In the genomic region with DNA sequence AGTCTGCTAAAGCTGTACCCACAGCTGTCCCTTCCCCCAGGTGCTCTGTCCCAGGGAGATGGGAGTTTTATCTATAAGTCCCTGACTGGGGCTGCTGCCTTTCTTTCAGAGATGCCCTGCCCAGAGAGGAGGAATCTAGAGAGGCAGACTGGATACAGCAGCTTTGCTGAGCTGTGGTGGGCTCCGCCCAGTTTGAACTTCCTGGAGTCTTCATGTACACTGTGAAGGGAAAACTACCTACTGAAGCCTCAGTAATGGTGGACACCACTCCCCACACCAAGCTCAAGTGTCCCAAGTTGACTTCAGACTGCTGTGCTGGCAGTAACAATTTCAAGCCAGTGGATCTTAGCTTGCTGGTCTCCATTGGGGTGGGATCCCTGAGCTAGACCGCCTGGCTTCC, we compare ENCODE assay signal across 8 cellular contexts.
DNase-seq lines count a peak whose midpoint lies in the region; ATAC-seq, FAIRE-seq and TF ChIP-seq lines count a peak whose summit lies in the region.
"Not testable (repeated sequence)": the region's sequence is repeated elsewhere in the genome, so short reads cannot be mapped to it uniquely, and the experiment has no call there.

No MANE protein-coding gene starts in this region.

- peaks cover 27% of the 10 kb centered on the region for H3K9me3 Mint-ChIP-seq in T-helper 1 cell treated with Interleukin-12 subunit alpha and Interleukin-12 subunit beta and Interleukin-4 antibody, amounts not matched to agents 30 μg/mL and 1 μg/mL, for 36 hours
- not testable (repeated sequence) for H3K9me3 Mint-ChIP-seq in activated CD8-positive, alpha-beta T cell treated with anti-CD3 and anti-CD28 coated beads for 36 hours; stimulated activated memory B cell treated with anti-CD40 and anti-IgM and Interleukin-4, amounts not matched to agents 10 μg/mL and 1 μg/mL and 100 μg/mL, for 72 hours

- H3K9ac ChIP-seq in K562 (ENCODE audit: insufficient read depth in 1 of 2, low read depth in 2 of 2, low read length in 2 of 2), result not testable (repeated sequence)

- TF ChIP-seq EP300 in K562 (IDR thresholded peaks at IDR 0.05; ENCODE audit: low read length), result not testable (repeated sequence)

- BruUV-seq in K562 (replicated peaks; lab: Mats Ljungman, UMichigan), result not testable (repeated sequence)

- DNase-seq in NCI-H748 (lab: John Stamatoyannopoulos, UW; ENCODE audit: unreplicated experiment) (peak; percentile 11), K562 (ENCODE audit: extremely low read depth in 1 of 4, low spot score in 3 of 4) (peak in 1 of 4 experiments; percentile 44), kidney tubule cell (ENCODE audit: low spot score) (peak; percentile 75)
- not testable (repeated sequence) for DNase-seq in activated CD8-positive, alpha-beta T cell treated with anti-CD3 and anti-CD28 coated beads for 36 hours

- POLR2A ChIA-PET in activated CD8-positive, alpha-beta T cell treated with anti-CD3 and anti-CD28 coated beads for 36 hours (lab: Charles Lee), result interaction anchor here (0.6 to 1.4 kb wide), 3 partner anchors 11 to 71 kb away, joined by 3 to 5 read pairs (median 3); no protein-coding TSS in a partner anchor
- POLR2A ChIA-PET in K562 (lab: Yijun Ruan, JAX), result interaction anchor here (0.7 to 1.7 kb wide), 3 partner anchors 13 to 75 kb away, joined by 3 to 4 read pairs (median 3); no protein-coding TSS in a partner anchor

- H3K36me3 Mint-ChIP-seq in T-helper 1 cell treated with Interleukin-12 subunit alpha and Interleukin-12 subunit beta and Interleukin-4 antibody, amounts not matched to agents 30 μg/mL and 1 μg/mL, for 36 hours (ENCODE audit: low read depth), result peaks cover 32% of the 10 kb centered on the region
- H3K36me3 Mint-ChIP-seq in activated CD8-positive, alpha-beta T cell treated with anti-CD3 and anti-CD28 coated beads for 36 hours (ENCODE audit: low read depth); stimulated activated memory B cell treated with anti-CD40 and anti-IgM and Interleukin-4, amounts not matched to agents 10 μg/mL and 1 μg/mL and 100 μg/mL, for 72 hours: not testable (repeated sequence)

- not testable (repeated sequence) for H3K27me3 Mint-ChIP-seq in T-helper 1 cell treated with Interleukin-12 subunit alpha and Interleukin-12 subunit beta and Interleukin-4 antibody, amounts not matched to agents 30 μg/mL and 1 μg/mL, for 36 hours (ENCODE audit: low read depth); activated CD8-positive, alpha-beta T cell treated with anti-CD3 and anti-CD28 coated beads for 36 hours; stimulated activated memory B cell treated with anti-CD40 and anti-IgM and Interleukin-4, amounts not matched to agents 10 μg/mL and 1 μg/mL and 100 μg/mL, for 72 hours

- WGBS in K562 (ENCODE audit: insufficient coverage, low coverage, missing lambda C conversion rate), result 75% methylated on average over 2 of the region's 2 CpGs

- not testable (repeated sequence) for FAIRE-seq in K562 (lab: Jason Lieb, UNC)

- not testable (repeated sequence) for TF ChIP-seq CTCF in C4-2B (conservative IDR thresholded peaks at IDR 0.05); activated CD8-positive, alpha-beta T cell treated with anti-CD3 and anti-CD28 coated beads for 36 hours (IDR thresholded peaks at IDR 0.05); K562 (IDR thresholded peaks at IDR 0.05 in 2 of 3, conservative IDR thresholded peaks at IDR 0.05 in 1 of 3; ENCODE audit: insufficient read depth in 2 of 3, low read depth in 1 of 3, low read length in 3 of 3)

- peak overlapping the region; percentile 82 for H2AFZ ChIP-seq in K562 (ENCODE audit: low read depth, low read length)

- H4K20me1 ChIP-seq in K562 (replicated peaks; ENCODE audit: control insufficient read depth, insufficient read depth, low read length), result not testable (repeated sequence)

- not testable (repeated sequence) for H3K4me1 ChIP-seq in K562 (replicated peaks in 1 of 2; ENCODE audit: control insufficient read depth in 2 of 2, insufficient read depth in 2 of 2, low read length in 2 of 2)

- H3K79me2 ChIP-seq in K562 (ENCODE audit: control insufficient read depth, insufficient read depth, low read length), result not testable (repeated sequence)

- H3K27me3 ChIP-seq in K562 (ENCODE audit: control insufficient read depth in 2 of 2, insufficient read depth in 2 of 2, low read length in 2 of 2), result not testable (repeated sequence)

- H3K4me2 ChIP-seq in K562 (ENCODE audit: insufficient read depth, low read length), result not testable (repeated sequence)

- not testable (repeated sequence) for H3K4me3 ChIP-seq in K562

- H3K4me3 Mint-ChIP-seq in T-helper 1 cell treated with Interleukin-12 subunit alpha and Interleukin-12 subunit beta and Interleukin-4 antibody, amounts not matched to agents 30 μg/mL and 1 μg/mL, for 36 hours; activated CD8-positive, alpha-beta T cell treated with anti-CD3 and anti-CD28 coated beads for 36 hours; stimulated activated memory B cell treated with anti-CD40 and anti-IgM and Interleukin-4, amounts not matched to agents 10 μg/mL and 1 μg/mL and 100 μg/mL, for 72 hours: not testable (repeated sequence)

- peak overlapping the region; percentile 78 for H3K27ac Mint-ChIP-seq in T-helper 1 cell treated with Interleukin-12 subunit alpha and Interleukin-12 subunit beta and Interleukin-4 antibody, amounts not matched to agents 30 μg/mL and 1 μg/mL, for 36 hours
- peak overlapping the region; percentile 14 for H3K27ac Mint-ChIP-seq in activated CD8-positive, alpha-beta T cell treated with anti-CD3 and anti-CD28 coated beads for 36 hours
- H3K27ac Mint-ChIP-seq in stimulated activated memory B cell treated with anti-CD40 and anti-IgM and Interleukin-4, amounts not matched to agents 10 μg/mL and 1 μg/mL and 100 μg/mL, for 72 hours, result peak overlapping the region; percentile 4

- H3K4me1 Mint-ChIP-seq in T-helper 1 cell treated with Interleukin-12 subunit alpha and Interleukin-12 subunit beta and Interleukin-4 antibody, amounts not matched to agents 30 μg/mL and 1 μg/mL, for 36 hours (ENCODE audit: low read depth), result peaks cover 34% of the 10 kb centered on the region
- H3K4me1 Mint-ChIP-seq in activated CD8-positive, alpha-beta T cell treated with anti-CD3 and anti-CD28 coated beads for 36 hours (ENCODE audit: low read depth), result peaks cover 31% of the 10 kb centered on the region
- H3K4me1 Mint-ChIP-seq in stimulated activated memory B cell treated with anti-CD40 and anti-IgM and Interleukin-4, amounts not matched to agents 10 μg/mL and 1 μg/mL and 100 μg/mL, for 72 hours, result peaks cover 29% of the 10 kb centered on the region

- TF ChIP-seq POLR2A in K562 (conservative IDR thresholded peaks at IDR 0.05), result not testable (repeated sequence)

- H3K36me3 ChIP-seq in K562 (ENCODE audit: control insufficient read depth, insufficient read depth, low read length), result not testable (repeated sequence)

- peak; percentile 47 for ATAC-seq in GM21786 (IDR thresholded peaks at IDR 0.05; ENCODE audit: unreplicated experiment)
- ATAC-seq in activated CD8-positive, alpha-beta T cell treated with anti-CD3 and anti-CD28 coated beads for 36 hours; stimulated activated memory B cell treated with anti-CD40 and anti-IgM and Interleukin-4, amounts not matched to agents 10 μg/mL and 1 μg/mL and 100 μg/mL, for 72 hours: not testable (repeated sequence)
- peak; percentile 51; the same call in 1 of the 3 replicates for ATAC-seq in K562

- CTCF ChIA-PET in activated CD8-positive, alpha-beta T cell treated with anti-CD3 and anti-CD28 coated beads for 36 hours (lab: Charles Lee), result interaction anchor here (0.9 to 2.0 kb wide), 5 partner anchors 12 to 305 kb away, joined by 3 to 10 read pairs (median 4); no protein-coding TSS in a partner anchor
- CTCF ChIA-PET in K562 (lab: Yijun Ruan, JAX; ENCODE audit: low intra/inter-chr PET ratio), result not testable (repeated sequence)

- H3K9me3 ChIP-seq in K562 (replicated peaks; ENCODE audit: control insufficient read depth, insufficient read depth, low read depth, low read length), result not testable (repeated sequence)

- not testable (repeated sequence) for H3K9me1 ChIP-seq in K562 (ENCODE audit: control insufficient read depth, insufficient read depth, low read length)

- TF ChIP-seq RAD21 in K562 (CRISPR knock-in tag; conservative IDR thresholded peaks at IDR 0.05 in 1 of 2, IDR thresholded peaks at IDR 0.05 in 1 of 2), result not testable (repeated sequence)

- intact Hi-C loops in activated CD8-positive, alpha-beta T cell treated with anti-CD3 and anti-CD28 coated beads for 36 hours (cut with micrococcal nuclease); K562 (cut with micrococcal nuclease): not testable (repeated sequence)

- peak overlapping the region; percentile 55 for H3K27ac ChIP-seq in C4-2B
- H3K27ac ChIP-seq in K562 (ENCODE audit: extremely low read depth, low read depth, low read length), result not testable (repeated sequence)

- in situ Hi-C loops in K562 (cut with MboI), result not testable (repeated sequence)

TF ChIP-seq in K562, 482 proteins besides CTCF, POLR2A, EP300 and RAD21 (continues in another document):
- TF ChIP-seq PRDM10 (IDR thresholded peaks at IDR 0.05; ENCODE audit: partially characterized antibody), result peak; percentile 89

Comparison
In these comparisons a context has a peak if more than half of its experiments do, and no peak if none do; other contexts are left out.
1. H3K27ac Mint-ChIP-seq: peak in every context shown above with its lines; median percentile 78 in T-helper 1 cell treated with Interleukin-12 subunit alpha and Interleukin-12 subunit beta and Interleukin-4 antibody, amounts not matched to agents 30 μg/mL and 1 μg/mL, for 36 hours; 14 in activated CD8-positive, alpha-beta T cell treated with anti-CD3 and anti-CD28 coated beads for 36 hours; 4 in stimulated activated memory B cell treated with anti-CD40 and anti-IgM and Interleukin-4, amounts not matched to agents 10 μg/mL and 1 μg/mL and 100 μg/mL, for 72 hours.